Comparison of ENCODE assay signal across 11 cellular contexts in genomic region chr10:119031496-119032059, GRCh38. TPM values are rescaled to one million over a fixed set of nuclear protein-coding genes. Genes with fewer than 3 reads are reported as not detected.
DNase-seq lines count a peak whose midpoint lies in the region; ATAC-seq and TF ChIP-seq lines count a peak whose summit lies in the region.
"Had no signal": no experiment of that assay in that cellular context is flagged by ENCODE, and none has a peak within 500 bp of the region (broad histone marks: within the 10 kb centered on the region; RNA-seq: fewer than 3 reads in every experiment).

No MANE protein-coding gene starts in this region.

- no peaks in the 10 kb centered on the region for H3K9me3 Mint-ChIP-seq in CD4-positive, alpha-beta T cell
- H3K9me3 Mint-ChIP-seq in GM23338 (no peaks in the 10 kb centered on the region), immature natural killer cell (no peaks in the 10 kb centered on the region)

- H3K9me2 ChIP-seq in GM23338 (ENCODE audit: insufficient read depth) = no peaks in the 10 kb centered on the region
- no peaks in the 10 kb centered on the region for H3K9me2 ChIP-seq in SU-DHL-6 (replicated peaks; ENCODE audit: insufficient read depth, low read length)

- in situ Hi-C loops in G401 (cut with HindIII; ENCODE audit: low sequenced_read_pairs) = no loop called here

- intact Hi-C loops in CD4-positive, alpha-beta T cell (cut with DNase I, micrococcal nuclease) = loop anchor here (2.0 to 5.0 kb wide), 3 partner anchors 36 to 464 kb away; no protein-coding TSS in a partner anchor

- H3K4me3 ChIP-seq in GM23338 (peak overlapping the region; percentile 54), SU-DHL-6 (ENCODE audit: insufficient read depth, low read length, poor library complexity, severe bottlenecking) (peak overlapping the region; percentile 36)

- H3K4me1 ChIP-seq in GM23338 (ENCODE audit: insufficient read depth) = peaks cover 19% of the 10 kb centered on the region

- no peak for TF ChIP-seq CTCF in CD4-positive, alpha-beta T cell (IDR thresholded peaks at IDR 0.05)
- no peak for TF ChIP-seq CTCF in GM23338 (conservative IDR thresholded peaks at IDR 0.05; ENCODE audit: low read depth in 2 of 2)
- no peak for TF ChIP-seq CTCF in SU-DHL-6 (IDR thresholded peaks at IDR 0.05; ENCODE audit: insufficient read depth, low read length, poor library complexity, severe bottlenecking)

- H3K79me2 ChIP-seq in GM23338 (replicated peaks; ENCODE audit: insufficient read depth) (no peaks in the 10 kb centered on the region; the same call in 1 of the 2 replicates), SU-DHL-6 (ENCODE audit: insufficient read depth, low read length) (no peaks in the 10 kb centered on the region)

- H3K36me3 Mint-ChIP-seq in CD4-positive, alpha-beta T cell (ENCODE audit: low read depth) = peaks cover 35% of the 10 kb centered on the region
- peaks cover 31% of the 10 kb centered on the region for H3K36me3 Mint-ChIP-seq in GM23338 (ENCODE audit: low read depth)
- peaks cover 0 to 22% (median 21%) of the 10 kb centered on the region in 3 donors for H3K36me3 Mint-ChIP-seq in immature natural killer cell

- no peaks in the 10 kb centered on the region for H3K9me3 ChIP-seq in CD4-positive, alpha-beta T cell (ENCODE audit: control insufficient read depth, low read length)
- no peaks in the 10 kb centered on the region for H3K9me3 ChIP-seq in SU-DHL-6 (ENCODE audit: insufficient read depth, low read length)

- H3K4me1 Mint-ChIP-seq in CD4-positive, alpha-beta T cell (ENCODE audit: low read depth) = peaks cover 23% of the 10 kb centered on the region
- H3K4me1 Mint-ChIP-seq in GM23338 (peaks cover 16% of the 10 kb centered on the region; the same call in 2 of the 3 replicates), immature natural killer cell (peaks cover 8 to 19% of the 10 kb centered on the region in 2 donors)

- no peaks in the 10 kb centered on the region for H3K27me3 Mint-ChIP-seq in CD4-positive, alpha-beta T cell
- peaks cover 10% of the 10 kb centered on the region for H3K27me3 Mint-ChIP-seq in GM23338 (ENCODE audit: insufficient read depth, low read depth, poor library complexity)
- peaks cover 0 to 5% (median 4%) of the 10 kb centered on the region in 3 donors for H3K27me3 Mint-ChIP-seq in immature natural killer cell (ENCODE audit: low read depth in 3 of 3)

- DNase-seq in CD4-positive, alpha-beta T cell = no peak
- DNase-seq in GM23338 (ENCODE audit: low spot score) (peak; percentile 7), immature natural killer cell (no peak), anterior cingulate cortex (lab: John Stamatoyannopoulos, UW) (no peak), NCI-H1930 (lab: John Stamatoyannopoulos, UW) (no peak), G401 (ENCODE audit: low spot score) (no peak), Ammon's horn (ENCODE audit: low spot score) (no peak)
- DNase-seq: dermis blood vessel endothelial cell, KG1, posterior cingulate gyrus had no signal

- H3K27me3 ChIP-seq in CD4-positive, alpha-beta T cell (ENCODE audit: control insufficient read depth, insufficient read depth, low read length) = no peaks in the 10 kb centered on the region
- H3K27me3 ChIP-seq in GM23338 (ENCODE audit: insufficient read depth) = 0 out of 2 replicates have a peak, but pooled peaks cover 5% of the 10 kb centered on the region
- H3K27me3 ChIP-seq in SU-DHL-6 (ENCODE audit: low read length) = no peaks in the 10 kb centered on the region

- peak overlapping the region; percentile 86 for H3K4me3 Mint-ChIP-seq in CD4-positive, alpha-beta T cell
- H3K4me3 Mint-ChIP-seq in GM23338 (peak overlapping the region; percentile 72), immature natural killer cell (peak overlapping the region; percentile 41 to 76 (median 43))

- H2AFZ ChIP-seq in GM23338 (no peak overlapping the region), SU-DHL-6 (ENCODE audit: low read depth, low read length, severe bottlenecking) (no peak overlapping the region)

- ATAC-seq in CD4-positive, alpha-beta T cell (ENCODE audit: poor library complexity) = no peak
- no peak for ATAC-seq in GM23338

- POLR2A ChIA-PET in CD4-positive, alpha-beta T cell (lab: Charles Lee) = interaction anchor here (1.1 to 1.2 kb wide), 2 partner anchors 46 to 48 kb away, joined by 4 to 5 read pairs; partner anchors contain the start of gene EIF3A

- peaks cover 32% of the 10 kb centered on the region for H3F3A ChIP-seq in GM23338 (replicated peaks; ENCODE audit: low read depth)
- peaks cover 47% of the 10 kb centered on the region for H3F3A ChIP-seq in SU-DHL-6 (ENCODE audit: insufficient read depth)

- CTCF ChIA-PET in CD4-positive, alpha-beta T cell (lab: Charles Lee) = interaction anchor here (0.7 to 1.6 kb wide), 4 partner anchors 16 to 719 kb away, joined by 3 to 5 read pairs (median 3); partner anchors contain the start of gene DENND10

- no peak overlapping the region for H3K27ac ChIP-seq in CD4-positive, alpha-beta T cell (ENCODE audit: low read depth, low read length)
- no peak overlapping the region for H3K27ac ChIP-seq in GM23338 (ENCODE audit: low read depth)
- H3K27ac ChIP-seq in SU-DHL-6 (ENCODE audit: low read depth, low read length) = peak overlapping the region; percentile 55

- H4K20me1 ChIP-seq in GM23338 (replicated peaks; ENCODE audit: insufficient read depth) (peaks cover 47% of the 10 kb centered on the region), SU-DHL-6 (ENCODE audit: low read depth, low read length) (peaks cover 8% of the 10 kb centered on the region; the same call in 1 of the 2 replicates)

- H3K36me3 ChIP-seq in GM23338 (ENCODE audit: insufficient read depth) = peaks cover 31% of the 10 kb centered on the region
- H3K36me3 ChIP-seq in SU-DHL-6 (ENCODE audit: low read length) = peaks cover 27% of the 10 kb centered on the region

- no peak overlapping the region for H3K27ac Mint-ChIP-seq in CD4-positive, alpha-beta T cell
- H3K27ac Mint-ChIP-seq in GM23338 (no peak overlapping the region), immature natural killer cell (no peak overlapping the region)

- H3K9ac ChIP-seq in SU-DHL-6 (ENCODE audit: low read length) = peak overlapping the region; percentile 59; the same call in 1 of the 2 replicates

- peak overlapping the region; percentile 83 for H3K4me2 ChIP-seq in GM23338
- peak overlapping the region; percentile 64 for H3K4me2 ChIP-seq in SU-DHL-6 (ENCODE audit: low read depth, low read length, poor library complexity, severe bottlenecking)

RNA-seq across cellular contexts. Expression of gene NANOS1, which starts 2.1 kb away (rescaled TPM):
- under 1 TPM; 0.08 to 0.14 TPM for total RNA-seq in CD4-positive, alpha-beta T cell
- 2.9 and 7.8 TPM in 2 replicates for total RNA-seq in GM23338 (2014; rRNA removed; shearing (Covaris generic))
- polyA plus RNA-seq in GM23338 (2016; fragmentation: Nextera tagmentation; extraction: Ambion mirVana) (1.6 and 2.2 TPM in 2 replicates), immature natural killer cell (under 1 TPM in 2 of 3 donors, not detected in 1; 0.12 to 0.24 TPM)
- 1.2 and 1.6 TPM in 2 replicates for total RNA-seq in G401 (2014; rRNA removed; shearing (Covaris generic))

RNA-seq across cellular contexts. Expression of gene EIF3A, which starts 49.0 kb away (rescaled TPM):
- total RNA-seq in CD4-positive, alpha-beta T cell = 100 to 1,000 TPM; 129 TPM
- total RNA-seq in GM23338 (2014; rRNA removed; shearing (Covaris generic)) = 170 and 171 TPM in 2 replicates
- polyA plus RNA-seq in GM23338 (2016; fragmentation: Nextera tagmentation; extraction: Ambion mirVana) (136 and 152 TPM in 2 replicates), immature natural killer cell (10 to 100 TPM; 19.9 to 61.2 (median 21.4) TPM)
- total RNA-seq in G401 (2014; rRNA removed; shearing (Covaris generic)) = 35.0 and 60.2 TPM in 2 replicates
